ENCODE assay signal across 11 cellular contexts in the genomic region with DNA sequence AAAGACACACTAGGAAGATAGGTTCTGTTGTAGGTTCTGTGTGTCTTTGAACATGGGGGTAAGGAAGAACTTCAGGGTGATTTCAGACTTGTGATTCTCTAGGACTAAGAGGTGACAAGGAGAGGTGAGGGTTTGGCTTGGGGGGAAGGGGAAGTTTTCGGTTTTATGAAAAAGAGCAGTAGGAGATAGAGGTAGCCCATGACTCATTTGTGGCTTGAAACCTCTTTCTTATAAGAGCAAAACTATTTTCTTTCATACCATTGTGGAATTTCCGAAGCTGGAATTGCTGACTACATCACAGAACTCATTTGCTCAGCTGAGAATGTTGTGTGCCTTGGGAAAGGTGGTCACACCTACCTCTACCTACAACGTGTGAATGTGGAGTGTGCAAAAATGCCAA.
DNase-seq lines count a peak whose midpoint lies in the region; ATAC-seq and TF ChIP-seq lines count a peak whose summit lies in the region.
"Had no signal": no experiment of that assay in that cellular context is flagged by ENCODE, and none has a peak within 500 bp of the region (broad histone marks: within the 10 kb centered on the region; RNA-seq: fewer than 3 reads in every experiment).

No MANE protein-coding gene starts in this region.

- H3K4me3 Mint-ChIP-seq in stimulated activated naive CD8-positive, alpha-beta T cell treated with anti-CD3 and anti-CD28 coated beads, Interleukin-15, Interleukin-2, amounts not matched to agents 100 ng/mL and 50 ng/mL, for 24 hours: peak overlapping the region; percentile 58

- ATAC-seq in GM21619 (IDR thresholded peaks at IDR 0.05; ENCODE audit: unreplicated experiment): no peak
- no peak for ATAC-seq in HG03521 (IDR thresholded peaks at IDR 0.05; ENCODE audit: unreplicated experiment)

- no peak for TF ChIP-seq CTCF in NB4 (IDR thresholded peaks at IDR 0.05; ENCODE audit: low read depth, low read length)

- H3K27me3 Mint-ChIP-seq in stimulated activated naive CD8-positive, alpha-beta T cell treated with anti-CD3 and anti-CD28 coated beads, Interleukin-15, Interleukin-2, amounts not matched to agents 100 ng/mL and 50 ng/mL, for 24 hours: no peaks in the 10 kb centered on the region

- no peaks in the 10 kb centered on the region for H3K36me3 Mint-ChIP-seq in stimulated activated naive CD8-positive, alpha-beta T cell treated with anti-CD3 and anti-CD28 coated beads, Interleukin-15, Interleukin-2, amounts not matched to agents 100 ng/mL and 50 ng/mL, for 24 hours (ENCODE audit: low read depth)

- peaks cover 100% of the 10 kb centered on the region for H3K4me1 Mint-ChIP-seq in stimulated activated naive CD8-positive, alpha-beta T cell treated with anti-CD3 and anti-CD28 coated beads, Interleukin-15, Interleukin-2, amounts not matched to agents 100 ng/mL and 50 ng/mL, for 24 hours (ENCODE audit: low read depth)

- DNase-seq in activated gamma-delta T cell treated with Interleukin-2 at 50 U/mL for 16 hours: peak; percentile 40
- DNase-seq in activated gamma-delta T cell (lab: John Stamatoyannopoulos, UW): no peak
- peak; percentile 77 for DNase-seq in NB4 (ENCODE audit: low read depth)
- DNase-seq in activated naive CD4-positive, alpha-beta T cell treated with anti-CD3 and anti-CD28 coated beads, Interleukin-2, amount 50 U/mL, for 16 hours: peak; percentile 45
- DNase-seq in NCI-H2196 (lab: John Stamatoyannopoulos, UW; ENCODE audit: unreplicated experiment): no peak
- DNase-seq: NCI-H187 treated with DMSO at 0.1 percent for 48 hours, SHP77 treated with DMSO at 0.1 percent for 48 hours, uterus had no signal

- no peak for TF ChIP-seq POLR2A in NB4 (IDR thresholded peaks at IDR 0.05; ENCODE audit: extremely low read depth, insufficient read length)

- no peak overlapping the region for H3K4me3 ChIP-seq in NB4 (ENCODE audit: low read depth, low read length)
- H3K4me3 ChIP-seq: uterus had no signal

- H3K9me3 Mint-ChIP-seq in stimulated activated naive CD8-positive, alpha-beta T cell treated with anti-CD3 and anti-CD28 coated beads, Interleukin-15, Interleukin-2, amounts not matched to agents 100 ng/mL and 50 ng/mL, for 24 hours: no peaks in the 10 kb centered on the region

- H3K27ac Mint-ChIP-seq in stimulated activated naive CD8-positive, alpha-beta T cell treated with anti-CD3 and anti-CD28 coated beads, Interleukin-15, Interleukin-2, amounts not matched to agents 100 ng/mL and 50 ng/mL, for 24 hours: peak overlapping the region; percentile 99

Comparison
In these comparisons a context has a peak if more than half of its experiments do, and no peak if none do; other contexts are left out.
1. DNase-seq: peak in activated gamma-delta T cell treated with Interleukin-2 at 50 U/mL for 16 hours (single experiment), NB4 (single experiment) and activated naive CD4-positive, alpha-beta T cell treated with anti-CD3 and anti-CD28 coated beads, Interleukin-2, amount 50 U/mL, for 16 hours (single experiment); none in activated gamma-delta T cell (single experiment) and NCI-H2196 (single experiment).